In the genomic region with DNA sequence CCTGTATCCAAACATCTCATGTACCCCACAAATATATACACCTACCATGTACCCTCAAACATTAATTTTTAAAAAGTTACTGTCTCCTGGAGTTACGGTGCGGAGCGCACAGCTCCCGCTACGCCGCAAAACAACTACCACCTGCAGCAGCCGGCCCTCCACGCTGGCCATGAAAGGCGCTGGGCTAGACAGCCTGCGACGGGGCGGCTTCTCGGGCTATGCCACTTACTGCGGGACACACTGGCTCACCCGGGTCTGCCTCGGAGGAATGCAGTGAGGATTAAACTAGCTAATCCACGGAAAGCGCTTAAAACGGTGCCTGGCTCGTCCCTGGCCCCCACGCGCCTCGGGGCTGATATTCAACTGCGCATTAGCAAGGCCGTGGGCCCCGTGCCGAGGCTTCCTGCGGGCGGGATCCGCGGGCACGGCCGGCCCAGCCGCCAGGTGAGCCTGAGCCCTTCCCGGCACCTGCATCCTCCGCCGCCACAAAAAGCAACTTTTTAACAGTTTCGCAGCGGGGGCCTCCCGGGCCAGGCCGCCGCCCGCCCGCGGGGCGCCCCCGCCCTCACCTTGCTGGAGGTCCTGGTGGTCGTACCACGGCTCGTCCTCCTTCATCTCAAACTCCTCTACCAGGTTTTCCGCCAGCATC, we compare ENCODE assay signal across 8 cellular contexts. TPM values are rescaled to one million over a fixed set of nuclear protein-coding genes. Genes with fewer than 3 reads are reported as not detected.
DNase-seq lines count a peak whose midpoint lies in the region; ATAC-seq and TF ChIP-seq lines count a peak whose summit lies in the region.

No MANE protein-coding gene starts in this region.

- peak; percentile 11 for DNase-seq in AG08395 (ENCODE audit: low spot score)
- DNase-seq in T-helper 2 cell = peak; percentile 14 to 48 (median 25)
- peak; percentile 32 to 34 for DNase-seq in cardiac fibroblast (ENCODE audit: low read depth in 2 of 2)
- DNase-seq in left colon = peak; percentile 33 to 69
- DNase-seq in stimulated activated CD8-positive, alpha-beta memory T cell treated with anti-CD3 and anti-CD28 coated beads, Interleukin-12 subunit alpha, Interleukin-12 subunit beta, amount 100 ng/mL, for 4 hours (ENCODE audit: low read depth) = peak; percentile 13
- no peak for DNase-seq in GDM1 (lab: John Stamatoyannopoulos, UW)

- TF ChIP-seq CTCF in cardiac fibroblast (IDR thresholded peaks at IDR 0.05; ENCODE audit: low read depth, low read length) = no peak

- ATAC-seq in GM19035 (IDR thresholded peaks at IDR 0.05; ENCODE audit: unreplicated experiment) (peak; percentile 16), HG03342 (IDR thresholded peaks at IDR 0.05; ENCODE audit: unreplicated experiment) (peak; percentile 11), left colon (peak; percentile 21)

- intact Hi-C loops in left colon (cut with DNase I, micrococcal nuclease) = no loop called here

- peak overlapping the region; percentile 79 to 84 for H3K4me3 ChIP-seq in cardiac fibroblast (replicated peaks in 1 of 2; ENCODE audit: low read depth in 2 of 2, low read length in 2 of 2)

RNA-seq across cellular contexts. Expression of a gene that starts 0.6 kb away (rescaled TPM):
- 10 to 100 TPM; 22.2 to 27.6 TPM for total RNA-seq in left colon
